In the genomic region with DNA sequence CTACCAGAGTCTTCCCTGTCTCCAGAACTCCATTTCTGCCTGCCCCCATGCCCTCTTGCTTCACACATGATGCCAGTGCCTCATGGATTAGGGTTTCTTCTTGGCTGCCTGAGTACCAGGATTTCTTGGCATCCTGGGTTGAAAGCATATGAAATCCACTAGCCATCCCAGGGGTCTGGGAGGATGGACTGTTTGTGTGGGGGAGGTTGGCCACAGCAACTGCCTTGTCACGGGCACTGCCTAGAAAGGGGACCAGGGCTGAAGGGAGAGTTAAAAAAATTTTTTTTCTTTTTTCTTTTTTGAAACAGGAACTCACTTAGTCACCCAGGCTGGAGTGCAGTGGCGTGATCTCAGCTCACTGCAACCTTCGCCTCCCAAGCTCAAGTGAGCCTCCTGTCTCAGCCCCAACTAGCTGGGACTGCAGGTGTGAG, we compare ENCODE assay signal across 1 cellular context.
TF ChIP-seq lines count a peak whose summit lies in the region.

No MANE protein-coding gene starts in this region.

TF ChIP-seq in WTC11, 78 proteins besides CTCF, POLR2A, EP300 and RAD21 (continued from another document):
- TF ChIP-seq SOX15 (CRISPR knock-in tag; IDR thresholded peaks at IDR 0.05): no peak
- TF ChIP-seq, protein P1, sequence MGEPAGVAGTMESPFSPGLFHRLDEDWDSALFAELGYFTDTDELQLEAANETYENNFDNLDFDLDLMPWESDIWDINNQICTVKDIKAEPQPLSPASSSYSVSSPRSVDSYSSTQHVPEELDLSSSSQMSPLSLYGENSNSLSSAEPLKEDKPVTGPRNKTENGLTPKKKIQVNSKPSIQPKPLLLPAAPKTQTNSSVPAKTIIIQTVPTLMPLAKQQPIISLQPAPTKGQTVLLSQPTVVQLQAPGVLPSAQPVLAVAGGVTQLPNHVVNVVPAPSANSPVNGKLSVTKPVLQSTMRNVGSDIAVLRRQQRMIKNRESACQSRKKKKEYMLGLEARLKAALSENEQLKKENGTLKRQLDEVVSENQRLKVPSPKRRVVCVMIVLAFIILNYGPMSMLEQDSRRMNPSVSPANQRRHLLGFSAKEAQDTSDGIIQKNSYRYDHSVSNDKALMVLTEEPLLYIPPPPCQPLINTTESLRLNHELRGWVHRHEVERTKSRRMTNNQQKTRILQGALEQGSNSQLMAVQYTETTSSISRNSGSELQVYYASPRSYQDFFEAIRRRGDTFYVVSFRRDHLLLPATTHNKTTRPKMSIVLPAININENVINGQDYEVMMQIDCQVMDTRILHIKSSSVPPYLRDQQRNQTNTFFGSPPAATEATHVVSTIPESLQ (CRISPR knock-in tag; IDR thresholded peaks at IDR 0.05): no peak
- no peak for TF ChIP-seq ETV6 (CRISPR knock-in tag; IDR thresholded peaks at IDR 0.05)
- TF ChIP-seq GABPB1 (CRISPR knock-in tag; IDR thresholded peaks at IDR 0.05): no peak
- TF ChIP-seq PRRX2 (CRISPR knock-in tag; IDR thresholded peaks at IDR 0.05): no peak
- TF ChIP-seq, protein P2, sequence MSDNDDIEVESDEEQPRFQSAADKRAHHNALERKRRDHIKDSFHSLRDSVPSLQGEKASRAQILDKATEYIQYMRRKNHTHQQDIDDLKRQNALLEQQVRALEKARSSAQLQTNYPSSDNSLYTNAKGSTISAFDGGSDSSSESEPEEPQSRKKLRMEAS (CRISPR knock-in tag; IDR thresholded peaks at IDR 0.05): no peak
